ENCODE assay signal across 24 cellular contexts in the genomic region with DNA sequence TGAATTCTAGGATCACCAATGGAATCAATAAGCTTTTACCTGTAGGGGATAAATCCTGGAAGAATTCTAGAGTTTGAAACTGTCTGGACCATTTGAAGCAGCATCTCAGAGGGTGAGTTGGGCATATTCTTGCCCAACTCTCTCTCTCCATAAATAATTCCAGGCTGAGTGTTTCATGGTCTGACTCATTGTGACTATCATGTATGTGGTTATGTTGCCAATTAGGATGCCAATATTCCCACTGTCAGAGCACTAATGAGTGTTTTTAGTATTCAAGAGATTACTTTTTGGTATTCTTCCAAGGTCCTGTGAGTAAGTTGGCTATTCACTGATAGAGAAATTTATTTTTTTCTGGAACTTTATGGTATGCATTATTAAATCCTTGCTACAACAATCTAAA.
A peak's percentile ranks its signal among the peaks of the same experiment; 100 is the strongest.
DNase-seq lines count a peak whose midpoint lies in the region; ATAC-seq, FAIRE-seq and TF ChIP-seq lines count a peak whose summit lies in the region.
"Had no signal": no experiment of that assay in that cellular context is flagged by ENCODE, and none has a peak within 500 bp of the region (broad histone marks: within the 10 kb centered on the region; RNA-seq: fewer than 3 reads in every experiment).

No MANE protein-coding gene starts in this region.

- H3K27ac Mint-ChIP-seq in activated T-helper 2 cell treated with anti-CD3 and anti-CD28 coated beads, Interferon-gamma antibody, Interleukin-2, Interleukin-4, amounts not matched to agents 10 μg/mL and 5 μg/mL and 100 μg/mL, durations not matched to agents 14 hours and 24 hours and 36 hours: no peak overlapping the region
- H3K27ac Mint-ChIP-seq: T-helper 2 cell treated with Interferon-gamma antibody and Interleukin-4, amounts not matched to agents 5 μg/mL and 100 μg/mL, for 36 hours; WTC11 had no signal

- H3K27me3 ChIP-seq in bronchial epithelial cell (ENCODE audit: control insufficient read depth, insufficient read depth, low read length): no peaks in the 10 kb centered on the region
- H3K27me3 ChIP-seq: body of pancreas, left lung, suprapubic skin had no signal

- no peak for FAIRE-seq in bronchial epithelial cell (lab: Jason Lieb, UNC)
- FAIRE-seq: colon had no signal

- no peaks in the 10 kb centered on the region for H3K27me3 Mint-ChIP-seq in activated T-helper 2 cell treated with anti-CD3 and anti-CD28 coated beads, Interferon-gamma antibody, Interleukin-2, Interleukin-4, amounts not matched to agents 10 μg/mL and 5 μg/mL and 100 μg/mL, durations not matched to agents 14 hours and 24 hours and 36 hours (ENCODE audit: low read depth)

- no peaks in the 10 kb centered on the region for H3K36me3 ChIP-seq in bronchial epithelial cell (ENCODE audit: control insufficient read depth, insufficient read depth, low read length)
- H3K36me3 ChIP-seq: left lung, suprapubic skin had no signal

- H3K4me1 Mint-ChIP-seq in activated T-helper 2 cell treated with anti-CD3 and anti-CD28 coated beads, Interferon-gamma antibody, Interleukin-2, Interleukin-4, amounts not matched to agents 10 μg/mL and 5 μg/mL and 100 μg/mL, durations not matched to agents 14 hours and 24 hours and 36 hours (ENCODE audit: low read depth): no peaks in the 10 kb centered on the region
- H3K4me1 Mint-ChIP-seq: WTC11 had no signal

- H3K4me3 ChIP-seq in bronchial epithelial cell (ENCODE audit: low read depth, low read length): no peak overlapping the region
- no peak overlapping the region for H3K4me3 ChIP-seq in retinal pigment epithelial cell (ENCODE audit: low read length)
- H3K4me3 ChIP-seq: body of pancreas, left lung, suprapubic skin had no signal

- H3K36me3 Mint-ChIP-seq in activated T-helper 2 cell treated with anti-CD3 and anti-CD28 coated beads, Interferon-gamma antibody, Interleukin-2, Interleukin-4, amounts not matched to agents 10 μg/mL and 5 μg/mL and 100 μg/mL, durations not matched to agents 14 hours and 24 hours and 36 hours (ENCODE audit: low read depth): no peaks in the 10 kb centered on the region
- H3K36me3 Mint-ChIP-seq: WTC11 had no signal

- TF ChIP-seq CTCF in bronchial epithelial cell (IDR thresholded peaks at IDR 0.05; ENCODE audit: insufficient read depth, low read length, severe bottlenecking): no peak
- TF ChIP-seq CTCF in retinal pigment epithelial cell (conservative IDR thresholded peaks at IDR 0.05; ENCODE audit: low read depth, low read length): no peak

- no peak overlapping the region for H3K4me3 Mint-ChIP-seq in activated T-helper 2 cell treated with anti-CD3 and anti-CD28 coated beads, Interferon-gamma antibody, Interleukin-2, Interleukin-4, amounts not matched to agents 10 μg/mL and 5 μg/mL and 100 μg/mL, durations not matched to agents 14 hours and 24 hours and 36 hours (ENCODE audit: low read depth)
- H3K4me3 Mint-ChIP-seq: nephron; T-helper 2 cell treated with Interferon-gamma antibody and Interleukin-4, amounts not matched to agents 5 μg/mL and 100 μg/mL, for 36 hours; WTC11 had no signal

- peak; percentile 3 for DNase-seq in DMS79 (lab: John Stamatoyannopoulos, UW)
- peak; percentile 73 for DNase-seq in M059J (ENCODE audit: low read depth)
- DNase-seq in bronchial epithelial cell (ENCODE audit: low read depth): peak; percentile 93
- peak; percentile 96 for DNase-seq in retinal pigment epithelial cell (ENCODE audit: low read depth)
- no peak for DNase-seq in activated T-helper 2 cell treated with anti-CD3 and anti-CD28 coated beads, Interferon-gamma antibody, Interleukin-2, Interleukin-4, amounts not matched to agents 10 μg/mL and 5 μg/mL and 100 μg/mL, durations not matched to agents 14 hours and 24 hours and 36 hours (ENCODE audit: low spot score)
- DNase-seq in NCI-H2171 (lab: John Stamatoyannopoulos, UW): no peak
- DNase-seq: activated CD4-positive, alpha-beta T cell treated with anti-CD3 and anti-CD28 coated beads, Interleukin-2, amount 50 U/mL, for 48 hours; activated CD8-positive, alpha-beta memory T cell treated with anti-CD3 and anti-CD28 coated beads, Interleukin-2, amount 50 U/mL, for 48 hours; activated effector memory CD4-positive, alpha-beta T cell treated with anti-CD3 and anti-CD28 coated beads, Interleukin-2, amount 50 U/mL, for 16 hours; AML-193; body of pancreas; DND-41; effector memory CD4-positive, alpha-beta T cell; head of caudate nucleus; left lung; NCI-H1436 treated with DMSO at 0.1 percent for 48 hours; NCI-H524 treated with DMSO at 0.1 percent for 48 hours had no signal

- intact Hi-C loops in activated T-helper 2 cell treated with anti-CD3 and anti-CD28 coated beads, Interferon-gamma antibody, Interleukin-2, Interleukin-4, amounts not matched to agents 10 μg/mL and 5 μg/mL and 100 μg/mL, durations not matched to agents 14 hours and 24 hours and 36 hours (cut with micrococcal nuclease): no loop called here

- H3K9me3 Mint-ChIP-seq in activated T-helper 2 cell treated with anti-CD3 and anti-CD28 coated beads, Interferon-gamma antibody, Interleukin-2, Interleukin-4, amounts not matched to agents 10 μg/mL and 5 μg/mL and 100 μg/mL, durations not matched to agents 14 hours and 24 hours and 36 hours: peaks cover 24% of the 10 kb centered on the region
- H3K9me3 Mint-ChIP-seq: nephron had no signal

- ATAC-seq in GM21576 (IDR thresholded peaks at IDR 0.05; ENCODE audit: unreplicated experiment): no peak
- ATAC-seq: body of pancreas, left lung, SK-N-SH treated with all-trans-retinoic acid at 6 μM for 48 hours, WTC11 had no signal

Comparison
In these comparisons a context has a peak if more than half of its experiments do, and no peak if none do; other contexts are left out.
1. DNase-seq: peak in DMS79 (single experiment), M059J (single experiment), bronchial epithelial cell (single experiment) and retinal pigment epithelial cell (single experiment); none in activated T-helper 2 cell treated with anti-CD3 and anti-CD28 coated beads, Interferon-gamma antibody, Interleukin-2, Interleukin-4, amounts not matched to agents 10 μg/mL and 5 μg/mL and 100 μg/mL, durations not matched to agents 14 hours and 24 hours and 36 hours (single experiment) and NCI-H2171 (single experiment).